In genomic region chr7:150975536-150976285, GRCh38 we compare ENCODE assay signal across 10 cellular contexts. TPM values are rescaled to one million over a fixed set of nuclear protein-coding genes. Genes with fewer than 3 reads are reported as not detected.
DNase-seq lines count a peak whose midpoint lies in the region; ATAC-seq, FAIRE-seq and TF ChIP-seq lines count a peak whose summit lies in the region.
"Had no signal": no experiment of that assay in that cellular context is flagged by ENCODE, and none has a peak within 500 bp of the region (broad histone marks: within the 10 kb centered on the region; RNA-seq: fewer than 3 reads in every experiment).

No MANE protein-coding gene starts in this region.

- no peaks in the 10 kb centered on the region for H3K9me3 ChIP-seq in CD4-positive, alpha-beta memory T cell (ENCODE audit: control insufficient read depth in 1 of 2, low read length in 2 of 2)
- H3K9me3 ChIP-seq in K562 (replicated peaks; ENCODE audit: control insufficient read depth, insufficient read depth, low read depth, low read length): no peaks in the 10 kb centered on the region
- H3K9me3 ChIP-seq in naive thymus-derived CD4-positive, alpha-beta T cell (ENCODE audit: control insufficient read depth in 2 of 3, low read length in 3 of 3): no peaks in the 10 kb centered on the region

- CTCF ChIA-PET in CD4-positive, alpha-beta memory T cell (lab: Charles Lee; ENCODE audit: partially characterized antibody): interaction anchor here (0.7 to 3.7 kb wide), 13 partner anchors 9 to 135 kb away, joined by 3 to 27 read pairs (median 3); partner anchors contain the start of gene ABCB8
- CTCF ChIA-PET in K562 (lab: Yijun Ruan, JAX; ENCODE audit: low intra/inter-chr PET ratio): interaction anchor here (1.4 kb wide), 1 partner anchor 34 kb away, joined by 3 read pairs; no protein-coding TSS in a partner anchor
- CTCF ChIA-PET in naive thymus-derived CD4-positive, alpha-beta T cell (lab: Charles Lee): interaction anchor here (0.5 to 1.6 kb wide), 6 partner anchors 10 to 43 kb away, joined by 3 to 18 read pairs (median 3); no protein-coding TSS in a partner anchor

- ATAC-seq in K562 (no peak), HG03139 (IDR thresholded peaks at IDR 0.05; ENCODE audit: unreplicated experiment) (no peak)
- no peak for ATAC-seq in naive thymus-derived CD4-positive, alpha-beta T cell

- H3K27me3 Mint-ChIP-seq in CD4-positive, alpha-beta memory T cell: peaks cover 8 to 17% of the 10 kb centered on the region in 2 donors
- H3K27me3 Mint-ChIP-seq in IgD-negative memory B cell: peaks cover 24% of the 10 kb centered on the region
- H3K27me3 Mint-ChIP-seq in naive thymus-derived CD4-positive, alpha-beta T cell: peaks cover 9 to 46% (median 25%) of the 10 kb centered on the region in 5 donors

- intact Hi-C loops in CD4-positive, alpha-beta memory T cell (cut with micrococcal nuclease): loop anchor here (1.0 to 10.0 kb wide), 2 partner anchors 33 to 109 kb away; partner anchors contain the start of genes AGAP3, FASTK and TMUB1
- intact Hi-C loops in K562 (cut with micrococcal nuclease): loop anchor here (2.0 kb wide), 1 partner anchor 13 kb away; no protein-coding TSS in a partner anchor
- intact Hi-C loops in naive thymus-derived CD4-positive, alpha-beta T cell (cut with micrococcal nuclease): loop anchor here (2.0 to 10.0 kb wide), 2 partner anchors 37 to 311 kb away; no protein-coding TSS in a partner anchor

- POLR2A ChIA-PET in CD4-positive, alpha-beta memory T cell (lab: Charles Lee; ENCODE audit: partially characterized antibody): interaction anchor here (1.0 to 4.5 kb wide), 9 partner anchors 9 to 53 kb away, joined by 3 to 38 read pairs (median 11); partner anchors contain the start of gene ABCB8
- POLR2A ChIA-PET in K562 (lab: Yijun Ruan, JAX): interaction anchor here (0.5 to 1.6 kb wide), 10 partner anchors 8 to 224 kb away, joined by 3 to 8 read pairs (median 3); partner anchors contain the start of gene ASIC3
- POLR2A ChIA-PET in naive thymus-derived CD4-positive, alpha-beta T cell (lab: Charles Lee): interaction anchor here (0.8 to 6.1 kb wide), 12 partner anchors 9 to 109 kb away, joined by 3 to 34 read pairs (median 3); partner anchors contain the start of genes ABCB8 and SLC4A2

- FAIRE-seq in K562 (lab: Jason Lieb, UNC): peak; percentile 55

- peak overlapping the region in 1 of 2 donors; percentile 51 for H3K4me3 ChIP-seq in CD4-positive, alpha-beta memory T cell (ENCODE audit: low read length in 2 of 2)
- peak overlapping the region; percentile 54 for H3K4me3 ChIP-seq in K562
- peak overlapping the region; percentile 63 for H3K4me3 ChIP-seq in naive thymus-derived CD4-positive, alpha-beta T cell (ENCODE audit: low read length)

- peaks cover 5% of the 10 kb centered on the region for H3K9me1 ChIP-seq in K562 (ENCODE audit: control insufficient read depth, insufficient read depth, low read length)

- H3K36me3 Mint-ChIP-seq in CD4-positive, alpha-beta memory T cell: peaks cover 0 to 4% of the 10 kb centered on the region in 2 donors
- no peaks in the 10 kb centered on the region for H3K36me3 Mint-ChIP-seq in IgD-negative memory B cell
- H3K36me3 Mint-ChIP-seq in naive thymus-derived CD4-positive, alpha-beta T cell: peaks cover 0 to 5% (median 0%) of the 10 kb centered on the region in 5 donors

- H3K79me2 ChIP-seq in K562 (ENCODE audit: control insufficient read depth, insufficient read depth, low read length): peaks cover 28% of the 10 kb centered on the region

- peaks cover 19 to 56% (median 43%) of the 10 kb centered on the region in 4 donors for H3K4me1 Mint-ChIP-seq in CD4-positive, alpha-beta memory T cell
- peaks cover 16 to 29% (median 28%) of the 10 kb centered on the region in 3 donors for H3K4me1 Mint-ChIP-seq in IgD-negative memory B cell
- peaks cover 31 to 61% (median 51%) of the 10 kb centered on the region in 7 donors for H3K4me1 Mint-ChIP-seq in naive thymus-derived CD4-positive, alpha-beta T cell

- peak overlapping the region; percentile 96; the same call in 1 of the 2 replicates for H2AFZ ChIP-seq in K562 (ENCODE audit: low read depth, low read length)

- H3K9ac ChIP-seq in K562 (ENCODE audit: insufficient read depth in 1 of 2, low read depth in 2 of 2, low read length in 2 of 2): peak overlapping the region; percentile 44 to 88

- peak in 1 of 5 donors; percentile 33 for DNase-seq in CD4-positive, alpha-beta memory T cell
- peak in 1 of 4 experiments; percentile 52 for DNase-seq in K562 (ENCODE audit: extremely low read depth in 1 of 4, low spot score in 3 of 4)
- DNase-seq in naive thymus-derived CD4-positive, alpha-beta T cell: no peak
- DNase-seq in GM20000 (ENCODE audit: low spot score): no peak
- DNase-seq in SHP77 treated with DMSO at 0.1 percent for 48 hours (lab: John Stamatoyannopoulos, UW): no peak
- no peak for DNase-seq in activated CD8-positive, alpha-beta memory T cell treated with anti-CD3 and anti-CD28 coated beads, Interleukin-2, amount 50 U/mL, for 48 hours
- DNase-seq: activated CD4-positive, CD25-positive, alpha-beta regulatory T cell treated with anti-CD3 and anti-CD28 coated beads, Interleukin-2, amount 50 U/mL, for 72 hours had no signal

- H3K4me3 Mint-ChIP-seq in CD4-positive, alpha-beta memory T cell: peak overlapping the region; percentile 77 to 85 (median 80)
- peak overlapping the region; percentile 74 to 92 (median 89) for H3K4me3 Mint-ChIP-seq in IgD-negative memory B cell
- H3K4me3 Mint-ChIP-seq in naive thymus-derived CD4-positive, alpha-beta T cell: peak overlapping the region; percentile 77 to 92 (median 88)

- TF ChIP-seq CTCF in K562 (IDR thresholded peaks at IDR 0.05 in 2 of 3, conservative IDR thresholded peaks at IDR 0.05 in 1 of 3; ENCODE audit: insufficient read depth in 2 of 3, low read depth in 1 of 3, low read length in 3 of 3) (no peak), GM20000 (IDR thresholded peaks at IDR 0.05; ENCODE audit: extremely low read depth, missing control alignments) (no peak)

- no peak overlapping the region for H3K27ac ChIP-seq in CD4-positive, alpha-beta memory T cell (ENCODE audit: low read depth, low read length)
- peak overlapping the region; percentile 60 for H3K27ac ChIP-seq in K562 (ENCODE audit: extremely low read depth, low read depth, low read length)
- H3K27ac ChIP-seq in naive thymus-derived CD4-positive, alpha-beta T cell (ENCODE audit: low read depth, low read length): peak overlapping the region; percentile 73

- peaks cover 0 to 4% (median 0%) of the 10 kb centered on the region in 8 donors for H3K9me3 Mint-ChIP-seq in CD4-positive, alpha-beta memory T cell
- H3K9me3 Mint-ChIP-seq in IgD-negative memory B cell: peaks cover 0 to 1% (median 0%) of the 10 kb centered on the region in 3 donors
- H3K9me3 Mint-ChIP-seq in naive thymus-derived CD4-positive, alpha-beta T cell: peaks cover 0 to 4% (median 0%) of the 10 kb centered on the region in 11 donors

- peaks cover 46% of the 10 kb centered on the region for H3K4me1 ChIP-seq in CD4-positive, alpha-beta memory T cell (ENCODE audit: insufficient read depth, low read length)
- peaks cover 48 to 88% of the 10 kb centered on the region in 2 experiments for H3K4me1 ChIP-seq in K562 (replicated peaks in 1 of 2; ENCODE audit: control insufficient read depth in 2 of 2, insufficient read depth in 2 of 2, low read length in 2 of 2)
- H3K4me1 ChIP-seq in naive thymus-derived CD4-positive, alpha-beta T cell (ENCODE audit: control insufficient read depth in 2 of 2, insufficient read depth in 2 of 2, low read length in 2 of 2): peaks cover 20 to 47% of the 10 kb centered on the region in 2 donors

- 58% methylated on average over 8 of the region's 8 CpGs for WGBS in K562 (ENCODE audit: insufficient coverage, low coverage, missing lambda C conversion rate)

- no peak for TF ChIP-seq EP300 in K562 (IDR thresholded peaks at IDR 0.05; ENCODE audit: low read length)

- in situ Hi-C loops in K562 (cut with MboI): no loop called here

- H3K4me2 ChIP-seq in K562 (ENCODE audit: insufficient read depth, low read length): peak overlapping the region; percentile 94

- BruUV-seq in K562 (replicated peaks; lab: Mats Ljungman, UMichigan): TSS peak; percentile 85

- TF ChIP-seq RAD21 in K562 (CRISPR knock-in tag; conservative IDR thresholded peaks at IDR 0.05 in 1 of 2, IDR thresholded peaks at IDR 0.05 in 1 of 2): no peak

- peak overlapping the region; percentile 62 to 89 (median 76) for H3K27ac Mint-ChIP-seq in CD4-positive, alpha-beta memory T cell
- peak overlapping the region in 2 of 3 donors; percentile 67 to 87 for H3K27ac Mint-ChIP-seq in IgD-negative memory B cell
- peak overlapping the region in 8 of 9 donors; percentile 7 to 85 (median 64) for H3K27ac Mint-ChIP-seq in naive thymus-derived CD4-positive, alpha-beta T cell

- H3K36me3 ChIP-seq in CD4-positive, alpha-beta memory T cell (ENCODE audit: insufficient read depth, low read length): no peaks in the 10 kb centered on the region
- H3K36me3 ChIP-seq in K562 (ENCODE audit: control insufficient read depth, insufficient read depth, low read length): peaks cover 22% of the 10 kb centered on the region; the same call in 2 of the 3 replicates
- H3K36me3 ChIP-seq in naive thymus-derived CD4-positive, alpha-beta T cell (ENCODE audit: control insufficient read depth in 2 of 3, insufficient read depth in 3 of 3, low read length in 3 of 3): no peaks in the 10 kb centered on the region

- TF ChIP-seq POLR2A in K562 (conservative IDR thresholded peaks at IDR 0.05): no peak

- H4K20me1 ChIP-seq in K562 (replicated peaks; ENCODE audit: control insufficient read depth, insufficient read depth, low read length): peaks cover 9% of the 10 kb centered on the region; the same call in 1 of the 2 replicates

- peaks cover 21% of the 10 kb centered on the region for H3K27me3 ChIP-seq in CD4-positive, alpha-beta memory T cell (ENCODE audit: insufficient read depth, low read length)
- H3K27me3 ChIP-seq in K562 (ENCODE audit: control insufficient read depth in 2 of 2, insufficient read depth in 2 of 2, low read length in 2 of 2): peaks cover 9 to 11% of the 10 kb centered on the region in 2 experiments
- H3K27me3 ChIP-seq in naive thymus-derived CD4-positive, alpha-beta T cell (ENCODE audit: control insufficient read depth in 2 of 2, insufficient read depth in 2 of 2, low read length in 2 of 2): peaks cover 7 to 13% of the 10 kb centered on the region in 2 donors

RNA-seq across cellular contexts. Expression of gene KCNH2, which starts 2.4 kb away (rescaled TPM):
- total RNA-seq in CD4-positive, alpha-beta memory T cell: 1 to 10 TPM; 2.3 to 2.6 TPM
- 1 to 10 TPM; 1.8 to 2.4 TPM for polyA plus RNA-seq in CD4-positive, alpha-beta memory T cell
- 2.5 TPM for polyA plus RNA-seq in IgD-negative memory B cell
- 101 and 344 TPM in 2 replicates for total RNA-seq in K562 (2011; cell fraction: chromatin; rRNA removed; ENCODE audit: low replicate concordance)
- total RNA-seq in K562 (2011; cell fraction: nucleolus; rRNA removed): 421 and 427 TPM in 2 replicates
- 291 and 342 TPM in 2 replicates for total RNA-seq in K562 (2011; cell fraction: nucleoplasm; rRNA removed)
- 326 and 470 TPM in 2 replicates for total RNA-seq in K562 (2014; rRNA removed)
- total RNA-seq in K562 (2014; rRNA removed; fragmentation: Illumina TruSeq; extraction: Trizol): 63.4 and 97.8 TPM in 2 replicates
- 215 and 218 TPM in 2 replicates for total RNA-seq in K562 (2015; rRNA removed; fragmentation: Illumina TruSeq; extraction: Trizol)
- 368 and 385 TPM in 2 replicates for total RNA-seq in K562 (2021)
- 125 and 154 TPM in 2 replicates for polyA plus RNA-seq in K562 (2011; rRNA removed)
- polyA plus RNA-seq in K562 (2011; cell fraction: cytosol; rRNA removed): 184 and 684 TPM in 2 replicates
- polyA plus RNA-seq in K562 (2011; cell fraction: nucleus; rRNA removed): 202 and 446 TPM in 2 replicates
- 270 and 304 TPM in 2 replicates for polyA plus RNA-seq in K562 (2012)
- polyA plus RNA-seq in K562 (2014; fragmentation: Illumina TruSeq; extraction: Trizol): 222 and 298 TPM in 2 replicates
- 10 to 100 TPM; 18.1 to 29.0 TPM for polyA plus RNA-seq in K562 (2014; fragmentation: Nextera tagmentation; extraction: Ambion mirVana)
- polyA plus RNA-seq in K562 (2014; rRNA removed): 251 and 295 TPM in 2 replicates
- polyA minus RNA-seq in K562 (2011; rRNA and poly(A)+ RNA removed): 46.2 and 123 TPM in 2 replicates
- 133 and 200 TPM in 2 replicates for polyA minus RNA-seq in K562 (2011; cell fraction: cytosol; rRNA and poly(A)+ RNA removed)
- polyA minus RNA-seq in K562 (2011; cell fraction: nucleus; rRNA and poly(A)+ RNA removed): 111 and 144 TPM in 2 replicates
- 1 to 10 TPM in 4 of 5 experiments, under 1 TPM in 1; 0.56 to 4.9 (median 3.2) TPM for total RNA-seq in naive thymus-derived CD4-positive, alpha-beta T cell
- polyA plus RNA-seq in naive thymus-derived CD4-positive, alpha-beta T cell: 1 to 10 TPM; 3.0 to 5.2 TPM

RNA-seq across cellular contexts. Expression of gene NOS3, which starts 15.1 kb away (rescaled TPM):
- total RNA-seq in CD4-positive, alpha-beta memory T cell: 1 to 10 TPM; 4.0 to 4.6 TPM
- polyA plus RNA-seq in CD4-positive, alpha-beta memory T cell: 10 to 100 TPM in 1 of 2 donors, 1 to 10 TPM in 1; 6.6 to 14.9 TPM
- polyA plus RNA-seq in IgD-negative memory B cell (2.0 TPM), K562 (2011; rRNA removed) (23.6 and 47.3 TPM in 2 replicates), K562 (2014; fragmentation: Illumina TruSeq; extraction: Trizol) (23.6 and 88.1 TPM in 2 replicates), K562 (2014; fragmentation: Nextera tagmentation; extraction: Ambion mirVana) (1 to 10 TPM; 1.1 to 2.9 TPM), K562 (2014; rRNA removed) (102 and 118 TPM in 2 replicates)
- 17.7 and 69.8 TPM in 2 replicates for total RNA-seq in K562 (2011; cell fraction: chromatin; rRNA removed; ENCODE audit: low replicate concordance)
- total RNA-seq in K562 (2011; cell fraction: nucleolus; rRNA removed): 82.0 and 87.6 TPM in 2 replicates
- 40.3 and 46.6 TPM in 2 replicates for total RNA-seq in K562 (2011; cell fraction: nucleoplasm; rRNA removed)
- total RNA-seq in K562 (2014; rRNA removed) (121 and 170 TPM in 2 replicates), K562 (2014; rRNA removed; fragmentation: Illumina TruSeq; extraction: Trizol) (3.1 and 4.3 TPM in 2 replicates), K562 (2015; rRNA removed; fragmentation: Illumina TruSeq; extraction: Trizol) (43.2 and 45.8 TPM in 2 replicates), K562 (2021) (111 and 124 TPM in 2 replicates)
- 58.9 and 221 TPM in 2 replicates for polyA plus RNA-seq in K562 (2011; cell fraction: cytosol; rRNA removed)
- polyA plus RNA-seq in K562 (2011; cell fraction: nucleus; rRNA removed): 50.4 and 106 TPM in 2 replicates
- polyA plus RNA-seq in K562 (2012): 87.2 and 107 TPM in 2 replicates
- 11.7 and 21.2 TPM in 2 replicates for polyA minus RNA-seq in K562 (2011; rRNA and poly(A)+ RNA removed)
- polyA minus RNA-seq in K562 (2011; cell fraction: cytosol; rRNA and poly(A)+ RNA removed): 65.3 and 77.5 TPM in 2 replicates
- polyA minus RNA-seq in K562 (2011; cell fraction: nucleus; rRNA and poly(A)+ RNA removed): 35.9 and 37.0 TPM in 2 replicates
- total RNA-seq in naive thymus-derived CD4-positive, alpha-beta T cell: 10 to 100 TPM in 1 of 5 experiments, 1 to 10 TPM in 4; 2.8 to 19.1 (median 7.9) TPM
- 10 to 100 TPM in 1 of 2 donors, 1 to 10 TPM in 1; 4.6 to 12.7 TPM for polyA plus RNA-seq in naive thymus-derived CD4-positive, alpha-beta T cell
- total RNA-seq: myocyte had no signal

RNA-seq across cellular contexts. Expression of gene ATG9B, which starts 48.6 kb away (rescaled TPM):
- 10 to 100 TPM; 29.3 to 29.9 TPM for total RNA-seq in CD4-positive, alpha-beta memory T cell
- polyA plus RNA-seq in CD4-positive, alpha-beta memory T cell: 10 to 100 TPM; 16.9 to 36.6 TPM
- 11.2 TPM for polyA plus RNA-seq in IgD-negative memory B cell
- total RNA-seq in K562 (2011; cell fraction: chromatin; rRNA removed; ENCODE audit: low replicate concordance): 3.9 and 10.1 TPM in 2 replicates
- total RNA-seq in K562 (2011; cell fraction: nucleolus; rRNA removed): 5.8 and 7.7 TPM in 2 replicates
- 4.8 and 12.4 TPM in 2 replicates for total RNA-seq in K562 (2011; cell fraction: nucleoplasm; rRNA removed)
- 2.0 and 2.1 TPM in 2 replicates for total RNA-seq in K562 (2014; rRNA removed)
- 0.64 and 1.2 TPM in 2 replicates for total RNA-seq in K562 (2014; rRNA removed; fragmentation: Illumina TruSeq; extraction: Trizol)
- total RNA-seq in K562 (2015; rRNA removed; fragmentation: Illumina TruSeq; extraction: Trizol): 0.29 and 0.90 TPM in 2 replicates
- total RNA-seq in K562 (2021): 2.2 and 4.7 TPM in 2 replicates
- polyA plus RNA-seq in K562 (2011; rRNA removed): 1.3 and 1.7 TPM in 2 replicates
- 1.2 and 1.7 TPM in 2 replicates for polyA plus RNA-seq in K562 (2011; cell fraction: cytosol; rRNA removed)
- 5.9 and 13.7 TPM in 2 replicates for polyA plus RNA-seq in K562 (2011; cell fraction: nucleus; rRNA removed)
- polyA plus RNA-seq in K562 (2012): 6.6 and 7.2 TPM in 2 replicates
- 0.92 and 1.4 TPM in 2 replicates for polyA plus RNA-seq in K562 (2014; fragmentation: Illumina TruSeq; extraction: Trizol)
- 1 to 10 TPM; 5.0 to 6.9 TPM for polyA plus RNA-seq in K562 (2014; fragmentation: Nextera tagmentation; extraction: Ambion mirVana)
- polyA plus RNA-seq in K562 (2014; rRNA removed): 2.7 and 8.0 TPM in 2 replicates
- 0.27 and 0.63 TPM in 2 replicates for polyA minus RNA-seq in K562 (2011; rRNA and poly(A)+ RNA removed)
- polyA minus RNA-seq in K562 (2011; cell fraction: cytosol; rRNA and poly(A)+ RNA removed): not detected in 2 replicates
- 1.00 and 2.6 TPM in 2 replicates for polyA minus RNA-seq in K562 (2011; cell fraction: nucleus; rRNA and poly(A)+ RNA removed)
- total RNA-seq in naive thymus-derived CD4-positive, alpha-beta T cell: 10 to 100 TPM; 11.3 to 46.6 (median 20.9) TPM
- 10 to 100 TPM; 27.0 to 49.4 TPM for polyA plus RNA-seq in naive thymus-derived CD4-positive, alpha-beta T cell

RNA-seq across cellular contexts. Expression of gene ABCB8, which starts 52.5 kb away (rescaled TPM):
- 10 to 100 TPM; 71.2 to 75.8 TPM for total RNA-seq in CD4-positive, alpha-beta memory T cell
- 10 to 100 TPM; 17.8 to 22.8 TPM for polyA plus RNA-seq in CD4-positive, alpha-beta memory T cell
- polyA plus RNA-seq in IgD-negative memory B cell (21.6 TPM), K562 (2011; rRNA removed) (27.0 and 42.2 TPM in 2 replicates), K562 (2014; fragmentation: Illumina TruSeq; extraction: Trizol) (61.4 and 89.2 TPM in 2 replicates), K562 (2014; fragmentation: Nextera tagmentation; extraction: Ambion mirVana) (1 to 10 TPM; 7.6 to 9.2 TPM), K562 (2014; rRNA removed) (73.6 and 81.3 TPM in 2 replicates)
- 193 and 406 TPM in 2 replicates for total RNA-seq in K562 (2011; cell fraction: chromatin; rRNA removed; ENCODE audit: low replicate concordance)
- 266 and 270 TPM in 2 replicates for total RNA-seq in K562 (2011; cell fraction: nucleolus; rRNA removed)
- total RNA-seq in K562 (2011; cell fraction: nucleoplasm; rRNA removed): 209 and 255 TPM in 2 replicates
- total RNA-seq in K562 (2014; rRNA removed) (63.5 and 79.1 TPM in 2 replicates), K562 (2014; rRNA removed; fragmentation: Illumina TruSeq; extraction: Trizol) (16.9 and 21.9 TPM in 2 replicates), K562 (2015; rRNA removed; fragmentation: Illumina TruSeq; extraction: Trizol) (36.3 and 38.0 TPM in 2 replicates), K562 (2021) (106 and 109 TPM in 2 replicates)
- 44.7 and 109 TPM in 2 replicates for polyA plus RNA-seq in K562 (2011; cell fraction: cytosol; rRNA removed)
- polyA plus RNA-seq in K562 (2011; cell fraction: nucleus; rRNA removed): 87.0 and 201 TPM in 2 replicates
- 64.3 and 65.5 TPM in 2 replicates for polyA plus RNA-seq in K562 (2012)
- 23.8 and 38.7 TPM in 2 replicates for polyA minus RNA-seq in K562 (2011; rRNA and poly(A)+ RNA removed)
- 44.9 and 63.6 TPM in 2 replicates for polyA minus RNA-seq in K562 (2011; cell fraction: cytosol; rRNA and poly(A)+ RNA removed)
- polyA minus RNA-seq in K562 (2011; cell fraction: nucleus; rRNA and poly(A)+ RNA removed): 54.3 and 64.6 TPM in 2 replicates
- 10 to 100 TPM; 59.7 to 88.0 (median 76.6) TPM for total RNA-seq in naive thymus-derived CD4-positive, alpha-beta T cell
- polyA plus RNA-seq in naive thymus-derived CD4-positive, alpha-beta T cell: 10 to 100 TPM; 13.8 to 18.6 TPM
